Comparison of ENCODE assay signal across 35 cellular contexts in the genomic region with DNA sequence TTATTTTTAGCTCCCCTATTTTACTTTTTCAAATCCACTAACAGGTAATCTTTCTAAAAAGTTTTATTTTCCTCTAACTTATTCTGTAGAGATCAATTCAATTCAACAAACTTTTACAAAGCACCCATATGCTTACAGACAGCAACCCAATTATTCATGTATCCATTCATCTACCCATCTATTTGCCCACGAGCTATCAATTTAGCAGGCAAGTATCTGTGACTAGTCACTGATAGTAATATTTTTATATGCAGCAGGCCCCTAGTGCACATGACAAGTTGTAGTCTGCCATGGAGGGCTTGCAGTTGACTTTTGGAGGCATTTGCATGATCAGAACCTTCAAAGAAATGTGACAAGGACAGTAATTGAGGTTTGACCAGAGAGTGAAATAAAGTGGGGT.
"Had no signal": no experiment of that assay in that cellular context is flagged by ENCODE, and none has a peak within 500 bp of the region (broad histone marks: within the 10 kb centered on the region; RNA-seq: fewer than 3 reads in every experiment).

No MANE protein-coding gene starts in this region.

- H3K9ac ChIP-seq: KMS-11 had no signal

- H3K4me2 ChIP-seq: KMS-11 had no signal

- H3K27me3 ChIP-seq: MG63 had no signal

- H3K4me3 ChIP-seq: MG63 had no signal

- H3K9me3 ChIP-seq: MG63 had no signal

- H3K36me3 ChIP-seq: MG63 had no signal

- DNase-seq: Karpas-422, Kasumi-1, KBM-7, KG1, MG63, MM.1S, MV-4-11, NCI-H1048, NCI-H1092, NCI-H1092 treated with DMSO at 0.1 percent for 48 hours, NCI-H1105, NCI-H1105 treated with DMSO at 0.1 percent for 48 hours, NCI-H1417, NCI-H1417 treated with DMSO at 0.1 percent for 48 hours, NCI-H1436, NCI-H1436 treated with DMSO at 0.1 percent for 48 hours, NCI-H146, NCI-H1694, NCI-H1694 treated with DMSO at 0.1 percent for 48 hours, NCI-H187, NCI-H187 treated with DMSO at 0.1 percent for 48 hours, NCI-H1930, NCI-H2029, NCI-H2029 treated with DMSO at 0.1 percent for 48 hours, NCI-H2081, NCI-H2081 treated with DMSO at 0.1 percent for 48 hours, NCI-H2107, NCI-H2171, NCI-H2171 treated with DMSO at 0.1 percent for 48 hours, NCI-H2227 treated with DMSO at 0.1 percent for 48 hours, NCI-H226, NCI-H345, NCI-H446, NCI-H446 treated with DMSO at 0.1 percent for 48 hours had no signal

- H3K27ac ChIP-seq: KMS-11 had no signal
